In the genomic region with DNA sequence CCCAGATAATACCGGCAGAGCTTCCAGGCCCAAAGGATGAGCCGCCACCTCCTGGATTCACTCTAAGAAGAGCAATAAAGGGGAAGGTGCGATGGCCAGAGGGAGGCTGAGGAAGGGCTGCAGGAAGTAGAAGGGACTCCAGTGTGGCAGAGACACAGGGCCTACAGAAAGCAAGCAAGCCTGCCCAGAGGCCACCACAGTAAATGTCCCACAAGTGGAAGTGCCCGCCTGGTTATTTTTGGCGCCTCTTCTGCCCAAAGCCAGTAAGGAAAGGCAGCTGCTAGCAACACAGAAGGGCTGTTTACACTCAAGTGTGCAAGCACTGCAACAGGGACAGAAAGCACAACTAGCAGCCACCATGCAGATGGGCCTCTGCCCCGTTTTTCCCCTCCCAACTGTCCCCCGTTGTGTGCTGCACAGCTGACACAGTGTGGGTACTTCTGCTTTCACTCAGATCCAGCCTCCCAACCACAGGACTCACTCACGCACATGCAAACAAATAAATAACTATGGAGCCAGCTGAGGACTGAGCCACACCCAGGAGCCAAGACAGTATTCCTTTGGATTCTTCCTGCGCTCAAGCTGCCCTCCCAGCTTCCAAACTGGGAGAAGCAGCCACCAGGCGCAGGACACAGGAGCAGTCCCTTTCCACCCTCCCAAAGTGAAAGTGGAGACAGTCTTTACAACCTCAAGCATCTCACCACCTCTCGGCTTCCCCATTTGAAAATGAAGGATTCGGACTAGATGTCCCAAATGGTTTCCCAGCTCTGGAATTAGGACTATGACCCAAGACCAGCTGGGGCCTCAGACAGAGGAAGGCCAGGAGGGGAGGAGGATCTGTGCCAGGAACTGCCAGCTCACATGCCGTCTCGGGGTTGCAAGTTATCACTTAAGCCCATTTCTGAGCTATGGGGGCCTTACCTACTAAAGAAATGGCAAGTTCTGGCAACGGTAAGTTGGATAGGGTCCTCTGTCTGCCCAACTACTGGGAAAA, we compare ENCODE assay signal across 8 cellular contexts. TPM values are rescaled to one million over a fixed set of nuclear protein-coding genes. Genes with fewer than 3 reads are reported as not detected.
DNase-seq lines count a peak whose midpoint lies in the region; ATAC-seq and TF ChIP-seq lines count a peak whose summit lies in the region.

No MANE protein-coding gene starts in this region.

- H3K4me3 Mint-ChIP-seq in activated naive CD8-positive, alpha-beta T cell: peak overlapping the region; percentile 92

- H3K4me3 ChIP-seq in DOHH2 (ENCODE audit: low read length) (peak overlapping the region; percentile 83), skin epidermis (peak overlapping the region in 3 of 7 experiments; percentile 1 to 25 (median 3))

- H3K27me3 ChIP-seq in DOHH2 (ENCODE audit: control insufficient read depth, low read length): no peaks in the 10 kb centered on the region

- TF ChIP-seq CTCF in DOHH2 (IDR thresholded peaks at IDR 0.05; ENCODE audit: low read depth, low read length, poor library complexity, severe bottlenecking): no peak
- TF ChIP-seq CTCF in GM20000 (IDR thresholded peaks at IDR 0.05; ENCODE audit: extremely low read depth, missing control alignments): no peak

- H3K4me1 Mint-ChIP-seq in activated naive CD8-positive, alpha-beta T cell (ENCODE audit: low read depth): peaks cover 93% of the 10 kb centered on the region

- DNase-seq in GM20000 (ENCODE audit: low spot score) (peak; percentile 74), LHCN-M2 (ENCODE audit: low read depth) (peak; percentile 83), left ventricle myocardium superior (peak; percentile 63), cerebellar nuclear complex (lab: John Stamatoyannopoulos, UW) (no peak), NCI-H187 (lab: John Stamatoyannopoulos, UW) (no peak)

- peak overlapping the region; percentile 93 for H3K4me2 ChIP-seq in DOHH2 (ENCODE audit: low read length)

- H3K79me2 ChIP-seq in DOHH2 (ENCODE audit: control insufficient read depth, low read length): peaks cover 100% of the 10 kb centered on the region

- no peaks in the 10 kb centered on the region for H3K9me2 ChIP-seq in DOHH2 (replicated peaks; ENCODE audit: control insufficient read depth, low read length)

- no peaks in the 10 kb centered on the region for H3K9me3 ChIP-seq in DOHH2 (ENCODE audit: control insufficient read depth, insufficient read depth, low read length)

- H3K27ac ChIP-seq in DOHH2 (ENCODE audit: low read depth, low read length) (peak overlapping the region; percentile 97), skin epidermis (peak overlapping the region; percentile 28 to 99 (median 84))

- peaks cover 46% of the 10 kb centered on the region for H3F3A ChIP-seq in DOHH2 (ENCODE audit: control insufficient read depth, insufficient read depth)

- peak; percentile 41 for ATAC-seq in left ventricle myocardium superior

- no peaks in the 10 kb centered on the region for H3K27me3 Mint-ChIP-seq in activated naive CD8-positive, alpha-beta T cell

- peak overlapping the region; percentile 97 for H3K27ac Mint-ChIP-seq in activated naive CD8-positive, alpha-beta T cell

- H3K4me1 ChIP-seq in DOHH2 (ENCODE audit: control insufficient read depth, low read length): peaks cover 89% of the 10 kb centered on the region

- H3K9me3 Mint-ChIP-seq in activated naive CD8-positive, alpha-beta T cell (ENCODE audit: low read depth): no peaks in the 10 kb centered on the region

- H3K36me3 Mint-ChIP-seq in activated naive CD8-positive, alpha-beta T cell: no peaks in the 10 kb centered on the region

- peaks cover 25% of the 10 kb centered on the region; the same call in 1 of the 2 replicates for H4K20me1 ChIP-seq in DOHH2 (ENCODE audit: control insufficient read depth, insufficient read depth, low read depth, low read length)

- H3K36me3 ChIP-seq in DOHH2 (ENCODE audit: control insufficient read depth, low read length): peaks cover 85% of the 10 kb centered on the region

- intact Hi-C loops in left ventricle myocardium superior (cut with micrococcal nuclease): no loop called here

RNA-seq across cellular contexts. Expression of a gene that starts 40.0 kb away (rescaled TPM):
- total RNA-seq in LHCN-M2 (2014; rRNA removed) (19.2 and 22.0 TPM in 2 replicates), left ventricle myocardium superior (13.9 TPM)
- 64.2 TPM for polyA plus RNA-seq in LHCN-M2 (2012)

Comparison
In these comparisons a context has a peak if more than half of its experiments do, and no peak if none do; other contexts are left out.
1. DNase-seq: peak in GM20000 (single experiment), LHCN-M2 (single experiment) and left ventricle myocardium superior (single experiment); none in cerebellar nuclear complex (0 of 2) and NCI-H187 (0 of 2).